9 cellular contexts compared by ENCODE assay signal in genomic region chr20:56630086-56630493, GRCh38. TPM values are rescaled to one million over a fixed set of nuclear protein-coding genes. Genes with fewer than 3 reads are reported as not detected.
A peak's percentile ranks its signal among the peaks of the same experiment; 100 is the strongest.
DNase-seq lines count a peak whose midpoint lies in the region; ATAC-seq and TF ChIP-seq lines count a peak whose summit lies in the region.
"Had no signal": no experiment of that assay in that cellular context is flagged by ENCODE, and none has a peak within 500 bp of the region (broad histone marks: within the 10 kb centered on the region; RNA-seq: fewer than 3 reads in every experiment).

No MANE protein-coding gene starts in this region.

- H3K4me1 Mint-ChIP-seq in WTC11, result peaks cover 51% of the 10 kb centered on the region
- peaks cover 16% of the 10 kb centered on the region for H3K4me1 Mint-ChIP-seq in activated CD4-positive, alpha-beta T cell treated with anti-CD3 and anti-CD28 coated beads, Interleukin-2, amount 10 ng/mL, durations not matched to agents 7 days and 5 days

- H3K4me2 ChIP-seq in BLaER1, result peak overlapping the region; percentile 60

- no peak overlapping the region for H3K9ac ChIP-seq in BLaER1

- H3K9me3 Mint-ChIP-seq in WTC11, result no peaks in the 10 kb centered on the region
- no peaks in the 10 kb centered on the region for H3K9me3 Mint-ChIP-seq in activated CD4-positive, alpha-beta T cell treated with anti-CD3 and anti-CD28 coated beads, Interleukin-2, amount 10 ng/mL, durations not matched to agents 7 days and 5 days

- ATAC-seq in WTC11, result peak; percentile 61
- ATAC-seq in HG02938 (IDR thresholded peaks at IDR 0.05; ENCODE audit: unreplicated experiment), result no peak
- no peak for ATAC-seq in HG03108 (IDR thresholded peaks at IDR 0.05; ENCODE audit: unreplicated experiment)

- TF ChIP-seq CTCF in WTC11 (IDR thresholded peaks at IDR 0.05) (peak; percentile 81), cardiac muscle cell (IDR thresholded peaks at IDR 0.05; ENCODE audit: low read depth, low read length) (peak; percentile 61)

- H3K36me3 ChIP-seq in BLaER1 (no peaks in the 10 kb centered on the region), cardiac muscle cell (no peaks in the 10 kb centered on the region)

- no peak overlapping the region for H3K27ac ChIP-seq in BLaER1
- H3K27ac ChIP-seq in cardiac muscle cell, result no peak overlapping the region

- peaks cover 29% of the 10 kb centered on the region for H3K36me3 Mint-ChIP-seq in WTC11
- peaks cover 3% of the 10 kb centered on the region for H3K36me3 Mint-ChIP-seq in activated CD4-positive, alpha-beta T cell treated with anti-CD3 and anti-CD28 coated beads, Interleukin-2, amount 10 ng/mL, durations not matched to agents 7 days and 5 days (ENCODE audit: low read depth)

- H3K27ac Mint-ChIP-seq in WTC11, result no peak overlapping the region
- H3K27ac Mint-ChIP-seq in activated CD4-positive, alpha-beta T cell treated with anti-CD3 and anti-CD28 coated beads, Interleukin-2, amount 10 ng/mL, durations not matched to agents 7 days and 5 days, result no peak overlapping the region

- H3K9me3 ChIP-seq in BLaER1, result peaks cover 42% of the 10 kb centered on the region
- H3K9me3 ChIP-seq in cardiac muscle cell (ENCODE audit: low read depth), result no peaks in the 10 kb centered on the region

- peak overlapping the region; percentile 83 for H3K4me3 Mint-ChIP-seq in WTC11
- no peak overlapping the region for H3K4me3 Mint-ChIP-seq in activated CD4-positive, alpha-beta T cell treated with anti-CD3 and anti-CD28 coated beads, Interleukin-2, amount 10 ng/mL, durations not matched to agents 7 days and 5 days

- POLR2A ChIA-PET in WTC11 (lab: Charles Lee), result interaction anchor here (1.1 kb wide), 1 partner anchor 175 kb away, joined by 3 read pairs; no protein-coding TSS in a partner anchor
- POLR2A ChIA-PET in activated CD4-positive, alpha-beta T cell treated with anti-CD3 and anti-CD28 coated beads, Interleukin-2, amount 10 ng/mL, durations not matched to agents 7 days and 5 days (lab: Charles Lee), result no interaction called here

- peaks cover 68% of the 10 kb centered on the region for H3K27me3 Mint-ChIP-seq in WTC11 (ENCODE audit: low read depth)
- H3K27me3 Mint-ChIP-seq in activated CD4-positive, alpha-beta T cell treated with anti-CD3 and anti-CD28 coated beads, Interleukin-2, amount 10 ng/mL, durations not matched to agents 7 days and 5 days, result peaks cover 81% of the 10 kb centered on the region

- H3K27me3 ChIP-seq in BLaER1 (peaks cover 100% of the 10 kb centered on the region), cardiac muscle cell (peaks cover 100% of the 10 kb centered on the region)

- DNase-seq in HT-29 (ENCODE audit: low spot score), result peak; percentile 61
- peak; percentile 85 for DNase-seq in WTC11 (ENCODE audit: low spot score)
- peak; percentile 50 to 84 for DNase-seq in cardiac muscle cell (ENCODE audit: low read depth in 1 of 2, low spot score in 1 of 2)
- no peak for DNase-seq in skeletal muscle cell (ENCODE audit: low read depth)
- DNase-seq in activated CD4-positive, alpha-beta T cell treated with anti-CD3 and anti-CD28 coated beads, Interleukin-2, amount 10 ng/mL, durations not matched to agents 7 days and 5 days, result no peak

- H3K4me3 ChIP-seq in BLaER1 (peak overlapping the region; percentile 51), cardiac muscle cell (peak overlapping the region; percentile 35), skeletal muscle cell (ENCODE audit: low read depth, low read length) (peak overlapping the region; percentile 47)

- CTCF ChIA-PET in WTC11 (lab: Charles Lee), result interaction anchor here (0.6 to 4.0 kb wide), 47 partner anchors 11 to 462 kb away, joined by 3 to 46 read pairs (median 4); no protein-coding TSS in a partner anchor
- CTCF ChIA-PET in activated CD4-positive, alpha-beta T cell treated with anti-CD3 and anti-CD28 coated beads, Interleukin-2, amount 10 ng/mL, durations not matched to agents 7 days and 5 days (lab: Charles Lee), result no interaction called here

- peaks cover 100% of the 10 kb centered on the region for H4K20me1 ChIP-seq in BLaER1

- H3K4me1 ChIP-seq in BLaER1, result peaks cover 37% of the 10 kb centered on the region
- peaks cover 16% of the 10 kb centered on the region for H3K4me1 ChIP-seq in cardiac muscle cell (ENCODE audit: low read depth)

TF ChIP-seq in WTC11, 78 proteins besides CTCF, POLR2A, EP300 and RAD21:
- TF ChIP-seq NFYB (CRISPR knock-in tag; conservative IDR thresholded peaks at IDR 0.05; ENCODE audit: low read depth) (no peak), KAT7 (CRISPR knock-in tag; IDR thresholded peaks at IDR 0.05; ENCODE audit: borderline replicate concordance) (0 out of 2 replicates have a peak, but pooled peaks have one; percentile 32), JAZF1 (CRISPR knock-in tag; IDR thresholded peaks at IDR 0.05) (no peak), FOXK1 (CRISPR knock-in tag; IDR thresholded peaks at IDR 0.05) (no peak), HMGXB4 (CRISPR knock-in tag; IDR thresholded peaks at IDR 0.05) (0 out of 2 replicates have a peak, but pooled peaks have one; percentile 58), ZNF423 (CRISPR knock-in tag; IDR thresholded peaks at IDR 0.05) (peak; percentile 32; the same call in 1 of the 2 replicates), ARID4B (CRISPR knock-in tag; IDR thresholded peaks at IDR 0.05; ENCODE audit: borderline replicate concordance) (peak; percentile 15; the same call in 1 of the 2 replicates), FOXP4 (CRISPR knock-in tag; IDR thresholded peaks at IDR 0.05) (no peak)

RNA-seq across cellular contexts. Expression of gene TFAP2C, which starts 1.0 kb away (rescaled TPM):
- total RNA-seq in HT-29 (2014; rRNA removed; shearing (Covaris generic)), result 0.16 TPM in 1 of 2 replicates, not detected in the other
- 18.4 to 23.7 TPM (median 19.8 TPM) in 3 replicates for total RNA-seq in WTC11 (2021)
- 0.21 and 0.46 TPM in 2 replicates for total RNA-seq in cardiac muscle cell
- polyA plus RNA-seq in cardiac muscle cell, result not detected in 2 replicates
- total RNA-seq in activated CD4-positive, alpha-beta T cell treated with anti-CD3 and anti-CD28 coated beads, Interleukin-2, amount 10 ng/mL, durations not matched to agents 7 days and 5 days, result not detected
- total RNA-seq: myocyte had no signal

Comparison
In these comparisons a context has a peak if more than half of its experiments do, and no peak if none do; other contexts are left out.
1. DNase-seq: peak in HT-29 (single experiment), WTC11 (single experiment) and cardiac muscle cell (2 of 2); none in skeletal muscle cell (single experiment) and activated CD4-positive, alpha-beta T cell treated with anti-CD3 and anti-CD28 coated beads, Interleukin-2, amount 10 ng/mL, durations not matched to agents 7 days and 5 days (single experiment).
2. RNA of gene TFAP2C, which starts 1.0 kb away (total RNA-seq): 18.4 to 23.7 TPM in WTC11; 0.21 to 0.46 TPM in cardiac muscle cell, 0.16 TPM in HT-29 and not detected in activated CD4-positive, alpha-beta T cell treated with anti-CD3 and anti-CD28 coated beads, Interleukin-2, amount 10 ng/mL, durations not matched to agents 7 days and 5 days; every median in the first group is over 10 times any median in the second.
3. Peak in every context shown above with its lines, with median percentiles within 50 percentile points of each other: H3K4me3 ChIP-seq.